In the genomic region with DNA sequence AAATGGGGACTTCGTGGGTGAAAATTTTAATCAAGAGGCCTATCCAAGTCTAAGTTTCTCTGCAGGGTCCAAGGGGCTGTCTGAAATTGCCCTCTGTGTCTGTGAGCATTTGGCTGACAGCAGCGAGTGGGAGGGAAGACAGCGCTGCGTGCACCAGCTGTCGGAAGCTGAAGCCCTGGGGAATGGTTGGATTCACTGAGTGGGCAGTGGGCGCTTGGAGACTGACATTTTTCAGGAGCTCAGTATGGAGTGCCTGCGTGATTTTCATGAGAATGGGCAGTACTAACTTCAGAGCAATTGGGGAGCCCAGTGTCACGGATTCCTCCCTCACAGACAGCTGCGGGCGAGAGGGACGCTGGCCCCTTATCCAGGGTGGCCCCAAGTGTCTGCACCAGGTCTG, we compare ENCODE assay signal across 21 cellular contexts.
DNase-seq lines count a peak whose midpoint lies in the region; ATAC-seq and TF ChIP-seq lines count a peak whose summit lies in the region.
"Had no signal": no experiment of that assay in that cellular context is flagged by ENCODE, and none has a peak within 500 bp of the region (broad histone marks: within the 10 kb centered on the region; RNA-seq: fewer than 3 reads in every experiment).

No MANE protein-coding gene starts in this region.

- no peaks in the 10 kb centered on the region for H3K9me2 ChIP-seq in GM23338 (ENCODE audit: insufficient read depth)
- H3K9me2 ChIP-seq: SK-N-SH had no signal

- no peaks in the 10 kb centered on the region for H3K9me3 Mint-ChIP-seq in GM23338
- peaks cover 6% of the 10 kb centered on the region for H3K9me3 Mint-ChIP-seq in WTC11
- no peaks in the 10 kb centered on the region for H3K9me3 Mint-ChIP-seq in nephron
- H3K9me3 Mint-ChIP-seq: CD4-positive, alpha-beta memory T cell had no signal

- DNase-seq in GM23338 (ENCODE audit: low spot score) (no peak), WTC11 (ENCODE audit: low spot score) (no peak), retina (peak; percentile 73), epidermal melanocyte (ENCODE audit: insufficient read length, low spot score) (no peak), DMS79 (lab: John Stamatoyannopoulos, UW) (no peak), activated gamma-delta T cell (lab: John Stamatoyannopoulos, UW) (no peak)
- DNase-seq: CD4-positive, alpha-beta memory T cell; DMS153; GF-D8; NCI-H1417 treated with DMSO at 0.1 percent for 48 hours; NCI-H2029 treated with DMSO at 0.1 percent for 48 hours; NCI-H510A; NCI-H82; OCI-M1; Right ventricle myocardium superior had no signal

- H3K27me3 ChIP-seq in GM23338 (ENCODE audit: insufficient read depth) = no peaks in the 10 kb centered on the region

- no peaks in the 10 kb centered on the region for H3K36me3 Mint-ChIP-seq in GM23338 (ENCODE audit: low read depth)
- no peaks in the 10 kb centered on the region for H3K36me3 Mint-ChIP-seq in WTC11
- no peaks in the 10 kb centered on the region for H3K36me3 Mint-ChIP-seq in nephron (ENCODE audit: low read depth)
- H3K36me3 Mint-ChIP-seq: CD4-positive, alpha-beta memory T cell had no signal

- H3K4me1 Mint-ChIP-seq in GM23338 (peaks cover 31% of the 10 kb centered on the region), WTC11 (peaks cover 22% of the 10 kb centered on the region), nephron (peaks cover 28% of the 10 kb centered on the region)
- H3K4me1 Mint-ChIP-seq: CD4-positive, alpha-beta memory T cell had no signal

- no peaks in the 10 kb centered on the region for H3F3A ChIP-seq in GM23338 (replicated peaks; ENCODE audit: low read depth)

- H3K4me3 ChIP-seq in GM23338 = no peak overlapping the region
- H3K4me3 ChIP-seq: A549, GM12878 had no signal

- peak overlapping the region; percentile 94; the same call in 1 of the 2 replicates for H2AFZ ChIP-seq in GM23338

- peaks cover 18% of the 10 kb centered on the region for H3K4me1 ChIP-seq in GM23338 (ENCODE audit: insufficient read depth)
- H3K4me1 ChIP-seq: A549 had no signal

- POLR2A ChIA-PET in WTC11 (lab: Charles Lee) = no interaction called here

- ATAC-seq in GM23338 (peak; percentile 37), WTC11 (0 out of 2 replicates have a peak, but pooled peaks have one; percentile 15)
- ATAC-seq: A549, GM12878 had no signal

- CTCF ChIA-PET in WTC11 (lab: Charles Lee) = interaction anchor here (1.1 to 1.2 kb wide), 2 partner anchors 19 to 75 kb away, joined by 3 read pairs; no protein-coding TSS in a partner anchor

- TF ChIP-seq CTCF in GM23338 (conservative IDR thresholded peaks at IDR 0.05; ENCODE audit: low read depth in 2 of 2) (no peak), WTC11 (IDR thresholded peaks at IDR 0.05) (no peak), nephron (IDR thresholded peaks at IDR 0.05; ENCODE audit: unreplicated experiment in 3 of 3) (no peak)

- H3K4me3 Mint-ChIP-seq in GM23338 (no peak overlapping the region; the same call in 2 of the 3 replicates), WTC11 (no peak overlapping the region), nephron (peak overlapping the region; percentile 18 to 62 (median 59))
- H3K4me3 Mint-ChIP-seq: CD4-positive, alpha-beta memory T cell had no signal

- no peak overlapping the region for H3K27ac ChIP-seq in GM23338 (ENCODE audit: low read depth)
- H3K27ac ChIP-seq: A549, HL-60, KMS-11 had no signal

- H3K27ac Mint-ChIP-seq in GM23338 (no peak overlapping the region), WTC11 (no peak overlapping the region), nephron (peak overlapping the region; percentile 46 to 85 (median 70))

- peaks cover 10% of the 10 kb centered on the region for H3K27me3 Mint-ChIP-seq in GM23338 (ENCODE audit: insufficient read depth, low read depth, poor library complexity)
- peaks cover 5% of the 10 kb centered on the region; the same call in 1 of the 2 replicates for H3K27me3 Mint-ChIP-seq in WTC11 (ENCODE audit: low read depth)
- peaks cover 10% of the 10 kb centered on the region for H3K27me3 Mint-ChIP-seq in nephron (ENCODE audit: low read depth)

- H4K20me1 ChIP-seq in GM23338 (replicated peaks; ENCODE audit: insufficient read depth) = no peaks in the 10 kb centered on the region

- no peaks in the 10 kb centered on the region for H3K36me3 ChIP-seq in GM23338 (ENCODE audit: insufficient read depth)

- H3K4me2 ChIP-seq in GM23338 = peak overlapping the region; percentile 45
- H3K4me2 ChIP-seq: A549, KMS-11, SK-N-SH had no signal

- H3K79me2 ChIP-seq in GM23338 (replicated peaks; ENCODE audit: insufficient read depth) = no peaks in the 10 kb centered on the region

TF ChIP-seq in GM23338, 12 proteins besides CTCF, POLR2A, EP300 and RAD21 (continues in another document):
- TF ChIP-seq POLR2AphosphoS5 (IDR thresholded peaks at IDR 0.05; ENCODE audit: low read depth) (no peak), ZNF114 (CRISPR knock-in tag; IDR thresholded peaks at IDR 0.05) (no peak), ZNF331 (CRISPR knock-in tag; IDR thresholded peaks at IDR 0.05; ENCODE audit: low read depth) (no peak), CREB1 (CRISPR knock-in tag; IDR thresholded peaks at IDR 0.05; ENCODE audit: low read depth) (no peak), NANOG (IDR thresholded peaks at IDR 0.05; ENCODE audit: borderline replicate concordance) (no peak)
- TF ChIP-seq, protein P1, sequence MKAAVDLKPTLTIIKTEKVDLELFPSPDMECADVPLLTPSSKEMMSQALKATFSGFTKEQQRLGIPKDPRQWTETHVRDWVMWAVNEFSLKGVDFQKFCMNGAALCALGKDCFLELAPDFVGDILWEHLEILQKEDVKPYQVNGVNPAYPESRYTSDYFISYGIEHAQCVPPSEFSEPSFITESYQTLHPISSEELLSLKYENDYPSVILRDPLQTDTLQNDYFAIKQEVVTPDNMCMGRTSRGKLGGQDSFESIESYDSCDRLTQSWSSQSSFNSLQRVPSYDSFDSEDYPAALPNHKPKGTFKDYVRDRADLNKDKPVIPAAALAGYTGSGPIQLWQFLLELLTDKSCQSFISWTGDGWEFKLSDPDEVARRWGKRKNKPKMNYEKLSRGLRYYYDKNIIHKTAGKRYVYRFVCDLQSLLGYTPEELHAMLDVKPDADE (IDR thresholded peaks at IDR 0.05) = no peak

TF ChIP-seq in WTC11, 78 proteins besides CTCF, POLR2A, EP300 and RAD21 (continues in another document):
- TF ChIP-seq, protein P2, sequence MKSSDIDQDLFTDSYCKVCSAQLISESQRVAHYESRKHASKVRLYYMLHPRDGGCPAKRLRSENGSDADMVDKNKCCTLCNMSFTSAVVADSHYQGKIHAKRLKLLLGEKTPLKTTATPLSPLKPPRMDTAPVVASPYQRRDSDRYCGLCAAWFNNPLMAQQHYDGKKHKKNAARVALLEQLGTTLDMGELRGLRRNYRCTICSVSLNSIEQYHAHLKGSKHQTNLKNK (CRISPR knock-in tag; IDR thresholded peaks at IDR 0.05) = no peak
- TF ChIP-seq, protein P3, sequence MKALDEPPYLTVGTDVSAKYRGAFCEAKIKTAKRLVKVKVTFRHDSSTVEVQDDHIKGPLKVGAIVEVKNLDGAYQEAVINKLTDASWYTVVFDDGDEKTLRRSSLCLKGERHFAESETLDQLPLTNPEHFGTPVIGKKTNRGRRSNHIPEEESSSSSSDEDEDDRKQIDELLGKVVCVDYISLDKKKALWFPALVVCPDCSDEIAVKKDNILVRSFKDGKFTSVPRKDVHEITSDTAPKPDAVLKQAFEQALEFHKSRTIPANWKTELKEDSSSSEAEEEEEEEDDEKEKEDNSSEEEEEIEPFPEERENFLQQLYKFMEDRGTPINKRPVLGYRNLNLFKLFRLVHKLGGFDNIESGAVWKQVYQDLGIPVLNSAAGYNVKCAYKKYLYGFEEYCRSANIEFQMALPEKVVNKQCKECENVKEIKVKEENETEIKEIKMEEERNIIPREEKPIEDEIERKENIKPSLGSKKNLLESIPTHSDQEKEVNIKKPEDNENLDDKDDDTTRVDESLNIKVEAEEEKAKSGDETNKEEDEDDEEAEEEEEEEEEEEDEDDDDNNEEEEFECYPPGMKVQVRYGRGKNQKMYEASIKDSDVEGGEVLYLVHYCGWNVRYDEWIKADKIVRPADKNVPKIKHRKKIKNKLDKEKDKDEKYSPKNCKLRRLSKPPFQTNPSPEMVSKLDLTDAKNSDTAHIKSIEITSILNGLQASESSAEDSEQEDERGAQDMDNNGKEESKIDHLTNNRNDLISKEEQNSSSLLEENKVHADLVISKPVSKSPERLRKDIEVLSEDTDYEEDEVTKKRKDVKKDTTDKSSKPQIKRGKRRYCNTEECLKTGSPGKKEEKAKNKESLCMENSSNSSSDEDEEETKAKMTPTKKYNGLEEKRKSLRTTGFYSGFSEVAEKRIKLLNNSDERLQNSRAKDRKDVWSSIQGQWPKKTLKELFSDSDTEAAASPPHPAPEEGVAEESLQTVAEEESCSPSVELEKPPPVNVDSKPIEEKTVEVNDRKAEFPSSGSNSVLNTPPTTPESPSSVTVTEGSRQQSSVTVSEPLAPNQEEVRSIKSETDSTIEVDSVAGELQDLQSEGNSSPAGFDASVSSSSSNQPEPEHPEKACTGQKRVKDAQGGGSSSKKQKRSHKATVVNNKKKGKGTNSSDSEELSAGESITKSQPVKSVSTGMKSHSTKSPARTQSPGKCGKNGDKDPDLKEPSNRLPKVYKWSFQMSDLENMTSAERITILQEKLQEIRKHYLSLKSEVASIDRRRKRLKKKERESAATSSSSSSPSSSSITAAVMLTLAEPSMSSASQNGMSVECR (CRISPR knock-in tag; IDR thresholded peaks at IDR 0.05; ENCODE audit: borderline replicate concordance) = no peak
- TF ChIP-seq, protein P4, sequence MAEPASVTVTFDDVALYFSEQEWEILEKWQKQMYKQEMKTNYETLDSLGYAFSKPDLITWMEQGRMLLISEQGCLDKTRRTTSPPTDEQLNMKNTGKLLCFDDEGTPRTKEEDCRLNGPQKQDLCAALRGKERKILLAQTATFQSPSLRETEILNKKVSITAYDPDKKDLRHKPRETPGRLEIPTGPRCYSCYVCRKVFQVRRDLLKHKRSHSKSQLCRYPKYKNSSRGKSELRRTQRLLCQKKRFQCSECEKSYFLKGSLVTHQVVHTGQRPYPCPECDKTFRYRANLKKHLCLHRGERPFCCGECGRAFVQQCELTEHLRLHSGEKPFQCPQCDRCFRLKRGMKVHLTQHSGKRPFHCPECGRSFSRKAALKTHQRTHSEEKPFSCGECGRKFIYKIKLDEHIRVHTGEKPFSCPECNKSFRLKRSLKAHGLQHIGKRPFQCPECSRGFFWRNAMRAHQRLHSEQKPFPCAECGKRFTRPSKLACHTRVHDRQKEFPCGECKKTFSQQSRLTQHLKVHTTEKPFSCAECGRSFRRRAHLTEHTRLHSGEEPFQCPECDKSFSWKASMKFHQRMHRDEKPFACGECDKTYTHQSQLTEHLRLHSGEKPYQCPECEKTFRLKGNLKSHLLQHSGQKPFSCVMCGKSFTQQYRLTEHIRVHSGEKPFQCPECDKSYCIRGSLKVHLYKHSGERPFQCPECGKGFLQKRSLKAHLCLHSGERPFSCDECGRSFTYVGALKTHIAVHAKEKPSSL (CRISPR knock-in tag; conservative IDR thresholded peaks at IDR 0.05) = no peak
- no peak for TF ChIP-seq SOX15 (CRISPR knock-in tag; IDR thresholded peaks at IDR 0.05)
- TF ChIP-seq TP53 (CRISPR knock-in tag; IDR thresholded peaks at IDR 0.05) = no peak
- no peak for TF ChIP-seq HMGA2 (CRISPR knock-in tag; IDR thresholded peaks at IDR 0.05)

Comparison
In these comparisons a context has a peak if more than half of its experiments do, and no peak if none do; other contexts are left out.
1. H3K27ac Mint-ChIP-seq: peak in nephron (3 of 3); none in GM23338 (single experiment) and WTC11 (single experiment).
2. H3K4me3 Mint-ChIP-seq: peak in nephron (3 of 3); none in GM23338 (single experiment) and WTC11 (single experiment).